In the genomic region with DNA sequence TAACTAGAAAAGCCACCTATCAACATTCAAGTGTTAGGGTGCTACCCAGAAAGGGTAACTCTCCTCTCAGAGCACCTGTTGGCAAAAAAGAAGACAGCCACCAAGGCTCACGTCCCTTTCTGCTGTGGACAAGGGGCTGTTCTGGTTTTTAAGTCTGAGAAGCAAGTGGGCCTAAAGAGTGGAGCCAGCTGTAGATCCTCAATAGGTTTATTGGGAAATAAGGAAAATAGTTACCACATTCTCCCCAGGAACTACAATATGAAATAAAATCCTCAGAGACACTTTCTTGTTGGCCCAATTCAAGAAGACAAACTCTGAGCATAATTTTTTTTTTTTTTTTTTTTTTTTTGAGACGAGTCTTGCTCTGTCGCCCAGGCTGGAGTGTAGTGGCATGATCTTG, we compare ENCODE assay signal across 26 cellular contexts.
"Had no signal": no experiment of that assay in that cellular context is flagged by ENCODE, and none has a peak within 500 bp of the region (broad histone marks: within the 10 kb centered on the region; RNA-seq: fewer than 3 reads in every experiment).

No MANE protein-coding gene starts in this region.

- H3K9me3 Mint-ChIP-seq: activated naive CD8-positive, alpha-beta T cell treated with anti-CD3 and anti-CD28 coated beads for 36 hours; activated T-cell treated with anti-CD3 and anti-CD28 coated beads, Interleukin-2, amount 50 U/mL, for 72 hours; effector memory CD8-positive, alpha-beta T cell; naive thymus-derived CD8-positive, alpha-beta T cell; neural crest cell had no signal

- H3K27me3 ChIP-seq: adrenal gland, foreskin keratinocyte, uterus had no signal

- H2AFZ ChIP-seq: parathyroid adenoma had no signal

- FAIRE-seq: TTC549 had no signal

- H3K4me1 ChIP-seq: adrenal gland, parathyroid adenoma had no signal

- H3K4me3 Mint-ChIP-seq: activated naive CD8-positive, alpha-beta T cell treated with anti-CD3 and anti-CD28 coated beads for 36 hours; activated T-cell treated with anti-CD3 and anti-CD28 coated beads, Interleukin-2, amount 50 U/mL, for 72 hours; brain; effector memory CD8-positive, alpha-beta T cell; naive thymus-derived CD8-positive, alpha-beta T cell; neural crest cell; type B pancreatic cell had no signal

- H3K27me3 Mint-ChIP-seq: effector memory CD8-positive, alpha-beta T cell; naive thymus-derived CD8-positive, alpha-beta T cell had no signal

- H3K4me3 ChIP-seq: adrenal gland, smooth muscle cell, thoracic aorta, uterus had no signal

- H3K4me2 ChIP-seq: smooth muscle cell had no signal

- H3K36me3 ChIP-seq: adrenal gland, thoracic aorta, uterus had no signal

- H3K27ac ChIP-seq: adrenal gland, foreskin keratinocyte, parathyroid adenoma, thoracic aorta, VCaP had no signal

- H3K9me3 ChIP-seq: adrenal gland, thoracic aorta, uterus had no signal

- H3K27ac Mint-ChIP-seq: activated naive CD8-positive, alpha-beta T cell treated with anti-CD3 and anti-CD28 coated beads for 36 hours; activated T-cell treated with anti-CD3 and anti-CD28 coated beads, Interleukin-2, amount 50 U/mL, for 72 hours; type B pancreatic cell had no signal

- ATAC-seq: activated T-cell treated with anti-CD3 and anti-CD28 coated beads, Interleukin-2, amount 50 U/mL, for 72 hours; effector memory CD8-positive, alpha-beta T cell; foreskin keratinocyte; naive thymus-derived CD8-positive, alpha-beta T cell had no signal

- DNase-seq: activated CD4-positive, alpha-beta T cell treated with anti-CD3 and anti-CD28 coated beads for 4 hours; activated CD4-positive, alpha-beta T cell treated with anti-CD3 and anti-CD28 coated beads, Interleukin-2, amount 50 U/mL, for 4 hours; activated naive CD4-positive, alpha-beta T cell; activated naive CD8-positive, alpha-beta T cell treated with anti-CD3 and anti-CD28 coated beads for 36 hours; activated T-cell treated with anti-CD3 and anti-CD28 coated beads for 4 hours; activated T-cell treated with anti-CD3 and anti-CD28 coated beads, Interleukin-2, amount 50 U/mL, for 72 hours; adrenal gland; aorta; caudate nucleus; cortex of kidney; effector memory CD8-positive, alpha-beta T cell; erythroblast; foreskin keratinocyte; kidney glomerular epithelial cell; naive thymus-derived CD8-positive, alpha-beta T cell; occipital lobe; stimulated activated naive CD4-positive, alpha-beta T cell treated with Interleukin-2 at 50 U/mL for 16 hours; uterus had no signal

- H3K9ac ChIP-seq: parathyroid adenoma had no signal
